Comparison of ENCODE assay signal across 10 cellular contexts in the genomic region with DNA sequence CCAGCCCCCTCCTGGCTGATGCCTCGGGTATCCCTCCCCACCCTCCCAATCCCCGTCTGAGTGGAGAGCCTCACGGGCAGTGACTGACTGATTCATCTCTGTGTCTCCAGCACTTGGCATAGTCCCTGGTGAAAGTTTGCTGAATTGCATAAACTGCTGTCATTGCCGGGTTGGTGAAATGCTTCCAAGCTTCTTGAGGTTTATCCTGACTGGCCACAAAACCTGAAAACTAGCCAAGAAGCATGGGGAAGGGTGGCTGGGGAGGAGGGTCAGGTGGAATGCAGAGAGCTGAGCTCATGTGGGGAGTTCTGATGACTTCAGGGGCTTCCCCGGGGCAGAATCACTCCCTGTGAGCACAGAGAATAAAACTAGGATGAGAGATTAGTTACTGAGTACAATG. TPM values are rescaled to one million over a fixed set of nuclear protein-coding genes. Genes with fewer than 3 reads are reported as not detected.
A peak's percentile ranks its signal among the peaks of the same experiment; 100 is the strongest.
DNase-seq lines count a peak whose midpoint lies in the region; ATAC-seq and TF ChIP-seq lines count a peak whose summit lies in the region.
"Had no signal": no experiment of that assay in that cellular context is flagged by ENCODE, and none has a peak within 500 bp of the region (broad histone marks: within the 10 kb centered on the region; RNA-seq: fewer than 3 reads in every experiment).

No MANE protein-coding gene starts in this region.

- 11 to 30% (median 17%) methylated on average over 2 to 5 of the region's 5 CpGs for WGBS in adrenal gland, 4 donors
- WGBS in gastroesophageal sphincter (ENCODE audit: low coverage in 1 of 2), 2 donors = 8 to 18% methylated on average over 3 to 5 of the region's 5 CpGs
- 4 to 24% (median 8%) methylated on average over 5 of the region's 5 CpGs for WGBS in psoas muscle, 3 donors

- no peaks in the 10 kb centered on the region for H3K9me3 Mint-ChIP-seq in endothelial cell (ENCODE audit: unreplicated experiment)

- TF ChIP-seq EP300 in gastroesophageal sphincter (IDR thresholded peaks at IDR 0.05) = no peak

- ATAC-seq in gastroesophageal sphincter = peak; percentile 35
- ATAC-seq in psoas muscle = peak; percentile 70 to 77 (median 72)
- ATAC-seq in HG03521 (IDR thresholded peaks at IDR 0.05; ENCODE audit: unreplicated experiment) = no peak

- H3K36me3 ChIP-seq in adrenal gland (replicated peaks in 1 of 2) = no peaks in the 10 kb centered on the region
- no peaks in the 10 kb centered on the region for H3K36me3 ChIP-seq in gastroesophageal sphincter
- H3K36me3 ChIP-seq in psoas muscle (ENCODE audit: insufficient read depth in 1 of 2, low read depth in 1 of 2) = no peaks in the 10 kb centered on the region

- TF ChIP-seq POLR2A in adrenal gland (IDR thresholded peaks at IDR 0.05) (peak in 1 of 2 donors; percentile 47), gastroesophageal sphincter (IDR thresholded peaks at IDR 0.05) (no peak)

- peak; percentile 98 for DNase-seq in EL
- DNase-seq in adrenal gland = peak; percentile 78 to 95 (median 91)
- DNase-seq in psoas muscle = peak in 1 of 2 donors; percentile 41
- no peak for DNase-seq in endothelial cell (ENCODE audit: low spot score)
- DNase-seq in cortex of kidney (lab: John Stamatoyannopoulos, UW) = no peak
- no peak for DNase-seq in activated CD4-positive, alpha-beta T cell treated with anti-CD3 and anti-CD28 coated beads for 4 hours
- DNase-seq: DMS79 had no signal

- H3K36me3 Mint-ChIP-seq in endothelial cell (ENCODE audit: low read depth, unreplicated experiment) = no peaks in the 10 kb centered on the region

- TF ChIP-seq CTCF in adrenal gland (IDR thresholded peaks at IDR 0.05) (no peak), gastroesophageal sphincter (IDR thresholded peaks at IDR 0.05) (peak in 1 of 4 experiments; percentile 17), psoas muscle (IDR thresholded peaks at IDR 0.05) (no peak), endothelial cell (IDR thresholded peaks at IDR 0.05; ENCODE audit: unreplicated experiment) (no peak)

- H3K27ac Mint-ChIP-seq in endothelial cell (ENCODE audit: unreplicated experiment) = no peak overlapping the region

- H3K4me1 ChIP-seq in adrenal gland (replicated peaks in 1 of 2) = peaks cover 33 to 34% of the 10 kb centered on the region in 2 donors
- peaks cover 0 to 35% (median 19%) of the 10 kb centered on the region in 3 donors for H3K4me1 ChIP-seq in gastroesophageal sphincter
- peaks cover 44% of the 10 kb centered on the region for H3K4me1 ChIP-seq in psoas muscle

- H3K4me1 Mint-ChIP-seq in endothelial cell (ENCODE audit: unreplicated experiment) = peaks cover 16% of the 10 kb centered on the region

- H3K27me3 ChIP-seq in adrenal gland (no peaks in the 10 kb centered on the region), gastroesophageal sphincter (no peaks in the 10 kb centered on the region), psoas muscle (ENCODE audit: insufficient read depth in 3 of 3, low read length in 2 of 3) (no peaks in the 10 kb centered on the region)

- H3K4me3 ChIP-seq in adrenal gland = no peak overlapping the region
- no peak overlapping the region for H3K4me3 ChIP-seq in gastroesophageal sphincter
- no peak overlapping the region for H3K4me3 ChIP-seq in psoas muscle

- H3K27ac ChIP-seq in adrenal gland (peak overlapping the region; percentile 70 to 93 (median 91)), gastroesophageal sphincter (peak overlapping the region in 3 of 4 donors; percentile 59 to 83 (median 83)), psoas muscle (peak overlapping the region; percentile 87)
- H3K27ac ChIP-seq: HL-60 had no signal

- intact Hi-C loops in adrenal gland (cut with DNase I) = loop anchor here in 1 of 2 donors (10.0 kb wide), 1 partner anchor 128 kb away; no protein-coding TSS in a partner anchor
- intact Hi-C loops in psoas muscle (cut with DNase I) = loop anchor here in 1 of 2 donors (5.0 kb wide), 1 partner anchor 41 kb away; no protein-coding TSS in a partner anchor

- H3K27me3 Mint-ChIP-seq in endothelial cell (ENCODE audit: unreplicated experiment) = peaks cover 11% of the 10 kb centered on the region

- H3K9me3 ChIP-seq in adrenal gland (replicated peaks in 1 of 3) (no peaks in the 10 kb centered on the region), gastroesophageal sphincter (no peaks in the 10 kb centered on the region), psoas muscle (no peaks in the 10 kb centered on the region)

- H3K4me3 Mint-ChIP-seq in endothelial cell (ENCODE audit: unreplicated experiment) = no peak overlapping the region

RNA-seq across cellular contexts. Expression of a gene that starts 56.9 kb away (rescaled TPM):
- total RNA-seq in adrenal gland (10 to 100 TPM in 4 of 8 donors, 1 to 10 TPM in 4; 1.5 to 34.1 (median 10.9) TPM), gastroesophageal sphincter (10 to 100 TPM in 1 of 4 donors, 1 to 10 TPM in 3; 5.1 to 22.2 (median 7.2) TPM), psoas muscle (1 to 10 TPM in 3 of 4 donors, under 1 TPM in 1; 0.50 to 7.0 (median 2.5) TPM), endothelial cell (ENCODE audit: unreplicated experiment) (19.7 TPM)
- polyA plus RNA-seq in adrenal gland (1 to 10 TPM; 5.3 to 6.2 (median 6.1) TPM), psoas muscle (1 to 10 TPM; 1.1 to 3.9 (median 1.6) TPM)

Comparison
In these comparisons a context has a peak if more than half of its experiments do, and no peak if none do; other contexts are left out.
1. DNase-seq: peak in EL (single experiment) and adrenal gland (7 of 7); none in endothelial cell (single experiment), cortex of kidney (single experiment) and activated CD4-positive, alpha-beta T cell treated with anti-CD3 and anti-CD28 coated beads for 4 hours (0 of 2).
2. Peak in every context shown above with its lines, with median percentiles within 50 percentile points of each other: H3K27ac ChIP-seq.